In genomic region chr10:36801660-36802059, GRCh38 we compare ENCODE assay signal across 12 cellular contexts.
"Had no signal": no experiment of that assay in that cellular context is flagged by ENCODE, and none has a peak within 500 bp of the region (broad histone marks: within the 10 kb centered on the region; RNA-seq: fewer than 3 reads in every experiment).

No MANE protein-coding gene starts in this region.

- H3K27ac ChIP-seq: heart right ventricle, pancreas, SK-N-MC, skin epidermis, tibial nerve had no signal

- DNase-seq: activated CD4-positive, alpha-beta T cell treated with anti-CD3 and anti-CD28 coated beads, Interleukin-2, amount 50 U/mL, for 4 hours; activated naive CD4-positive, alpha-beta T cell treated with anti-CD3 and anti-CD28 coated beads, Interleukin-2, amount 50 U/mL, for 16 hours; activated T-cell treated with anti-CD3 and anti-CD28 coated beads, Interleukin-2, amount 50 U/mL, for 1 hour; amniotic stem cell; stomach; T-helper 17 cell had no signal

- H3K36me3 ChIP-seq: heart right ventricle, left ventricle myocardium inferior, pancreas, stomach, tibial nerve had no signal

- H3K27me3 ChIP-seq: pancreas, stomach, tibial nerve had no signal

- H3K9me3 ChIP-seq: heart right ventricle, left ventricle myocardium inferior, pancreas, stomach, tibial nerve had no signal

- H3K4me3 ChIP-seq: heart right ventricle, skin epidermis, stomach, tibial nerve had no signal
